11 cellular contexts compared by ENCODE assay signal in the genomic region with DNA sequence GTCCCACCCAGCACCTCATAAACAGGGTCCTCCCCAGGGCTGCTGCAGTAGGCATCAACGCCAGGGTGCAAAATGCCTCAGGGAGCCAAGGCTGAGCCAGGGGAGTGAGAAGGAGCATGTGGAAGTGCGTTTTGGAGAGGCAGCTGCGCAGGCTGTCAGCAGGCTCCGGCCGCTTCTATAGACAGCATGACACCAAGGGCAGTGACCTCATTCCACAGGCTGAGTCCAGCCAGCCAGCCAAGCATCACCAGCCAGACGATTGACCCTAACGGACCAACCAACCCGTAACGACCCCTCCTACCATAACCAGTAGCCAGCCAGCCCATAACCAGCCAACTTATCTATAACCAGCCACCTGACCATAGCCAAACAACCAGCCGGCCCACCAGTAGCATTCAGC. TPM values are rescaled to one million over a fixed set of nuclear protein-coding genes. Genes with fewer than 3 reads are reported as not detected.
"Had no signal": no experiment of that assay in that cellular context is flagged by ENCODE, and none has a peak within 500 bp of the region (broad histone marks: within the 10 kb centered on the region; RNA-seq: fewer than 3 reads in every experiment).

No MANE protein-coding gene starts in this region.

RNA-seq across cellular contexts. Expression of a gene that starts 1.1 kb away (rescaled TPM):
- total RNA-seq: OCI-LY7, PC-3, PC-9, Peyer's patch, Right ventricle myocardium inferior, Right ventricle myocardium superior, RPMI7951, SJCRH30, SJSA1, SK-MEL-5 had no signal
- polyA plus RNA-seq: SK-N-SH had no signal
